In genomic region chr5:14672082-14672481, GRCh38 we compare ENCODE assay signal across 12 cellular contexts. TPM values are rescaled to one million over a fixed set of nuclear protein-coding genes. Genes with fewer than 3 reads are reported as not detected.
DNase-seq lines count a peak whose midpoint lies in the region; FAIRE-seq and TF ChIP-seq lines count a peak whose summit lies in the region.
"Had no signal": no experiment of that assay in that cellular context is flagged by ENCODE, and none has a peak within 500 bp of the region (broad histone marks: within the 10 kb centered on the region; RNA-seq: fewer than 3 reads in every experiment).

No MANE protein-coding gene starts in this region.

- no peaks in the 10 kb centered on the region for H3K9me2 ChIP-seq in Loucy (replicated peaks; ENCODE audit: low read depth, low read length)

- peaks cover 17% of the 10 kb centered on the region; the same call in 1 of the 2 replicates for H3K36me3 ChIP-seq in Loucy (ENCODE audit: insufficient read depth, low read length)
- H3K36me3 ChIP-seq in astrocyte (ENCODE audit: insufficient read depth, low read length) = no peaks in the 10 kb centered on the region

- peak overlapping the region; percentile 50 for H3K4me3 Mint-ChIP-seq in activated T-cell treated with anti-CD3 and anti-CD28 coated beads, Interleukin-2, amount 50 U/mL, for 24 hours
- H3K4me3 Mint-ChIP-seq in astrocyte (ENCODE audit: unreplicated experiment) (no peak overlapping the region), nephron progenitor cell (no peak overlapping the region)

- no peaks in the 10 kb centered on the region for H3F3A ChIP-seq in Loucy (ENCODE audit: low read depth)

- FAIRE-seq in astrocyte (lab: Jason Lieb, UNC) = no peak

- no peak overlapping the region for H3K27ac ChIP-seq in astrocyte (ENCODE audit: low read depth, low read length)

- H3K4me2 ChIP-seq in Loucy (ENCODE audit: low read depth, low read length, poor library complexity, severe bottlenecking) (peak overlapping the region; percentile 97), astrocyte (ENCODE audit: low read length) (no peak overlapping the region)

- no peaks in the 10 kb centered on the region for H3K9me3 ChIP-seq in Loucy (ENCODE audit: insufficient read depth, low read depth, low read length)
- H3K9me3 ChIP-seq in astrocyte (ENCODE audit: insufficient read depth, low read depth, low read length) = no peaks in the 10 kb centered on the region

- H3K4me3 ChIP-seq in Loucy (ENCODE audit: low read length, poor library complexity, severe bottlenecking) (peak overlapping the region; percentile 27), astrocyte (ENCODE audit: insufficient read depth, low read depth, low read length) (no peak overlapping the region)

- H3K4me1 Mint-ChIP-seq in activated T-cell treated with anti-CD3 and anti-CD28 coated beads, Interleukin-2, amount 50 U/mL, for 24 hours (ENCODE audit: low read depth) = peaks cover 94% of the 10 kb centered on the region
- H3K4me1 Mint-ChIP-seq in astrocyte (ENCODE audit: low read depth, unreplicated experiment) (peaks cover 55% of the 10 kb centered on the region), nephron progenitor cell (peaks cover 71% of the 10 kb centered on the region)

- H3K27me3 Mint-ChIP-seq in activated T-cell treated with anti-CD3 and anti-CD28 coated beads, Interleukin-2, amount 50 U/mL, for 24 hours = no peaks in the 10 kb centered on the region
- H3K27me3 Mint-ChIP-seq in astrocyte (ENCODE audit: low read depth, unreplicated experiment) (no peaks in the 10 kb centered on the region), nephron progenitor cell (ENCODE audit: low read depth, poor library complexity) (no peaks in the 10 kb centered on the region)
- H3K27me3 Mint-ChIP-seq: progenitor cell of endocrine pancreas had no signal

- no peaks in the 10 kb centered on the region for H3K9me3 Mint-ChIP-seq in activated T-cell treated with anti-CD3 and anti-CD28 coated beads, Interleukin-2, amount 50 U/mL, for 24 hours
- no peaks in the 10 kb centered on the region for H3K9me3 Mint-ChIP-seq in astrocyte (ENCODE audit: unreplicated experiment)
- H3K9me3 Mint-ChIP-seq in nephron progenitor cell = no peaks in the 10 kb centered on the region

- H3K9ac ChIP-seq in Loucy (ENCODE audit: low read depth, low read length, poor library complexity, severe bottlenecking) = peak overlapping the region; percentile 20
- no peak overlapping the region for H3K9ac ChIP-seq in astrocyte (ENCODE audit: low read length)

- no peak for TF ChIP-seq CTCF in Loucy (conservative IDR thresholded peaks at IDR 0.05; ENCODE audit: low read length)
- no peak for TF ChIP-seq CTCF in astrocyte (IDR thresholded peaks at IDR 0.05; ENCODE audit: insufficient read depth, low read depth, low read length)
- no peak for TF ChIP-seq CTCF in nephron progenitor cell (IDR thresholded peaks at IDR 0.05)

- H3K27ac Mint-ChIP-seq in activated T-cell treated with anti-CD3 and anti-CD28 coated beads, Interleukin-2, amount 50 U/mL, for 24 hours = peak overlapping the region; percentile 87
- H3K27ac Mint-ChIP-seq in astrocyte (ENCODE audit: unreplicated experiment) (peak overlapping the region; percentile 29), nephron progenitor cell (peak overlapping the region; percentile 12)
- H3K27ac Mint-ChIP-seq: progenitor cell of endocrine pancreas had no signal

- H3K27me3 ChIP-seq in Loucy (ENCODE audit: insufficient read depth, low read length, poor library complexity, severe bottlenecking) = no peaks in the 10 kb centered on the region
- no peaks in the 10 kb centered on the region for H3K27me3 ChIP-seq in astrocyte (ENCODE audit: insufficient read depth, low read length)

- peaks cover 100% of the 10 kb centered on the region for H3K79me2 ChIP-seq in Loucy (ENCODE audit: insufficient read depth, low read length)
- H3K79me2 ChIP-seq in astrocyte (ENCODE audit: insufficient read depth, low read length) = peaks cover 97% of the 10 kb centered on the region

- no peak overlapping the region for H2AFZ ChIP-seq in Loucy (ENCODE audit: low read length)
- H2AFZ ChIP-seq in astrocyte (ENCODE audit: low read depth, low read length) = no peak overlapping the region

- H3K4me1 ChIP-seq in Loucy (ENCODE audit: insufficient read depth, low read length, poor library complexity, severe bottlenecking) (peaks cover 77% of the 10 kb centered on the region), astrocyte (ENCODE audit: insufficient read depth, low read length) (peaks cover 28% of the 10 kb centered on the region)

- DNase-seq in activated T-cell treated with anti-CD3 and anti-CD28 coated beads, Interleukin-2, amount 50 U/mL, for 24 hours = no peak
- DNase-seq in activated T-cell treated with anti-CD3 and anti-CD28 coated beads, Interleukin-2, amount 50 U/mL, for 1 hour = no peak
- DNase-seq in astrocyte (ENCODE audit: low read depth) = no peak
- no peak for DNase-seq in nephron progenitor cell
- no peak for DNase-seq in islet precursor cell
- no peak for DNase-seq in NCI-H1694 (lab: John Stamatoyannopoulos, UW)
- DNase-seq in kidney glomerular epithelial cell (lab: John Stamatoyannopoulos, UW) = no peak
- DNase-seq: activated CD8-positive, alpha-beta memory T cell treated with anti-CD3 and anti-CD28 coated beads, Interleukin-2, amount 50 U/mL, for 48 hours; left cardiac atrium; NCI-H1417 had no signal

- peaks cover 95% of the 10 kb centered on the region for H4K20me1 ChIP-seq in Loucy (ENCODE audit: insufficient read depth, low read length, poor library complexity, severe bottlenecking)
- H4K20me1 ChIP-seq in astrocyte (ENCODE audit: insufficient read depth, low read length) = peaks cover 77% of the 10 kb centered on the region

- H3K36me3 Mint-ChIP-seq in activated T-cell treated with anti-CD3 and anti-CD28 coated beads, Interleukin-2, amount 50 U/mL, for 24 hours (ENCODE audit: low read depth) = peaks cover 84% of the 10 kb centered on the region
- H3K36me3 Mint-ChIP-seq in astrocyte (ENCODE audit: low read depth, unreplicated experiment) = no peaks in the 10 kb centered on the region
- H3K36me3 Mint-ChIP-seq in nephron progenitor cell (ENCODE audit: low read depth) = peaks cover 19% of the 10 kb centered on the region

RNA-seq across cellular contexts. Expression of gene OTULIN, which starts 7.6 kb away (rescaled TPM):
- total RNA-seq in astrocyte = 28.1 and 29.0 TPM in 2 replicates

Comparison
In these comparisons a context has a peak if more than half of its experiments do, and no peak if none do; other contexts are left out.
1. H3K27ac Mint-ChIP-seq: peak in every context shown above with its lines; median percentile 87 in activated T-cell treated with anti-CD3 and anti-CD28 coated beads, Interleukin-2, amount 50 U/mL, for 24 hours; 29 in astrocyte; 12 in nephron progenitor cell.